ENCODE assay signal across 25 cellular contexts in genomic region chr18:2451556-2451955, GRCh38.
"Had no signal": no experiment of that assay in that cellular context is flagged by ENCODE, and none has a peak within 500 bp of the region (broad histone marks: within the 10 kb centered on the region; RNA-seq: fewer than 3 reads in every experiment).

No MANE protein-coding gene starts in this region.

- H3K4me3 ChIP-seq: dorsolateral prefrontal cortex, gastrocnemius medialis, left ventricle myocardium inferior, lower lobe of right lung, prostate gland, right atrium auricular region, smooth muscle cell, suprapubic skin, transverse colon, upper lobe of right lung had no signal

- H3K4me2 ChIP-seq: smooth muscle cell had no signal

- H3K27ac Mint-ChIP-seq: nephron progenitor cell; stimulated activated naive CD8-positive, alpha-beta T cell treated with anti-CD3 and anti-CD28 coated beads, Interleukin-15, amount 100 ng/mL, for 72 hours had no signal

- H3K4me1 Mint-ChIP-seq: naive thymus-derived CD8-positive, alpha-beta T cell; stimulated activated naive CD8-positive, alpha-beta T cell treated with anti-CD3 and anti-CD28 coated beads, Interleukin-15, amount 100 ng/mL, for 72 hours had no signal

- DNase-seq: dorsolateral prefrontal cortex; effector CD4-positive, alpha-beta T cell; foreskin fibroblast; gastrocnemius medialis; head of caudate nucleus; kidney; left ventricle myocardium inferior; lower lobe of right lung; naive thymus-derived CD8-positive, alpha-beta T cell; nephron progenitor cell; nucleus accumbens; stimulated activated CD4-positive, alpha-beta T cell treated with anti-CD3 and anti-CD28 coated beads, Interleukin-12 subunit alpha, Interleukin-12 subunit beta, amount 100 ng/mL, for 4 hours; stimulated activated CD4-positive, alpha-beta T cell treated with anti-CD3 and anti-CD28 coated beads, Interleukin-1b, Interleukin-23, amount 100 ng/mL, for 48 hours; stimulated activated CD4-positive, alpha-beta T cell treated with anti-CD3 and anti-CD28 coated beads, Interleukin-4, amount 100 ng/mL, for 1 hour; stimulated activated CD8-positive, alpha-beta memory T cell treated with anti-CD3 and anti-CD28 coated beads, Interleukin-4, amount 100 ng/mL, for 48 hours; stimulated activated naive CD4-positive, alpha-beta T cell; stimulated activated naive CD8-positive, alpha-beta T cell treated with anti-CD3 and anti-CD28 coated beads, Interleukin-15, amount 100 ng/mL, for 72 hours; transverse colon; upper lobe of right lung had no signal

- ATAC-seq: gastrocnemius medialis; lower lobe of right lung; naive thymus-derived CD8-positive, alpha-beta T cell; sciatic nerve; stimulated activated naive CD8-positive, alpha-beta T cell treated with anti-CD3 and anti-CD28 coated beads, Interleukin-15, amount 100 ng/mL, for 72 hours; upper lobe of right lung had no signal

- H3K27me3 Mint-ChIP-seq: stimulated activated naive CD8-positive, alpha-beta T cell treated with anti-CD3 and anti-CD28 coated beads, Interleukin-15, amount 100 ng/mL, for 72 hours had no signal

- FAIRE-seq: colon had no signal

- H3K27me3 ChIP-seq: dorsolateral prefrontal cortex, gastrocnemius medialis, right atrium auricular region, suprapubic skin, transverse colon, upper lobe of right lung had no signal

- H3K27ac ChIP-seq: dorsolateral prefrontal cortex, gastrocnemius medialis, left ventricle myocardium inferior, lower lobe of right lung, prostate gland, right atrium auricular region, suprapubic skin, transverse colon, upper lobe of right lung had no signal

- H3K36me3 ChIP-seq: gastrocnemius medialis, left ventricle myocardium inferior, lower lobe of right lung, prostate gland, right atrium auricular region, suprapubic skin, transverse colon, upper lobe of right lung had no signal

- H3K9me3 ChIP-seq: gastrocnemius medialis, lower lobe of right lung, prostate gland, right atrium auricular region, suprapubic skin, transverse colon, upper lobe of right lung had no signal

- H3K4me3 Mint-ChIP-seq: naive thymus-derived CD8-positive, alpha-beta T cell; nephron progenitor cell; stimulated activated naive CD8-positive, alpha-beta T cell treated with anti-CD3 and anti-CD28 coated beads, Interleukin-15, amount 100 ng/mL, for 72 hours had no signal

- H3K4me1 ChIP-seq: gastrocnemius medialis, left ventricle myocardium inferior, lower lobe of right lung, prostate gland, right atrium auricular region, suprapubic skin, transverse colon, upper lobe of right lung had no signal
